Comparison of ENCODE assay signal across 8 cellular contexts in genomic region chr5:157431544-157432200, GRCh38. TPM values are rescaled to one million over a fixed set of nuclear protein-coding genes. Genes with fewer than 3 reads are reported as not detected.
A peak's percentile ranks its signal among the peaks of the same experiment; 100 is the strongest.
DNase-seq lines count a peak whose midpoint lies in the region; ATAC-seq, FAIRE-seq and TF ChIP-seq lines count a peak whose summit lies in the region.

No MANE protein-coding gene starts in this region.

- intact Hi-C loops in Calu3 (cut with micrococcal nuclease; ENCODE audit: unreplicated experiment), result loop anchor here (1.0 to 2.0 kb wide), 4 partner anchors 40 to 287 kb away; no protein-coding TSS in a partner anchor

- TF ChIP-seq CTCF in Calu3 (IDR thresholded peaks at IDR 0.05; ENCODE audit: unreplicated experiment) (peak; percentile 48), chondrocyte (IDR thresholded peaks at IDR 0.05) (peak; percentile 84), liver (IDR thresholded peaks at IDR 0.05; ENCODE audit: low read depth, low read length, missing input control) (peak; percentile 46), upper lobe of left lung (IDR thresholded peaks at IDR 0.05) (peak in 5 of 6 experiments; percentile 27 to 63 (median 60))

- no peak overlapping the region for H3K9ac ChIP-seq in liver (ENCODE audit: low read depth in 1 of 2, low read length in 2 of 2)

- H3K9me3 ChIP-seq in liver (ENCODE audit: control insufficient read depth in 4 of 4, low read length in 3 of 4) (no peaks in the 10 kb centered on the region), upper lobe of left lung (no peaks in the 10 kb centered on the region)

- peak; percentile 72 for FAIRE-seq in RCC 7860 (lab: Jason Lieb, UNC)

- H3K9me3 Mint-ChIP-seq in Calu3 (ENCODE audit: low read depth, unreplicated experiment) (no peaks in the 10 kb centered on the region), chondrocyte (ENCODE audit: low read depth) (peaks cover 7% of the 10 kb centered on the region)

- H3K36me3 Mint-ChIP-seq in Calu3 (ENCODE audit: insufficient read depth, unreplicated experiment) (no peaks in the 10 kb centered on the region), chondrocyte (ENCODE audit: low read depth) (no peaks in the 10 kb centered on the region)

- peak; percentile 92 for TF ChIP-seq RAD21 in liver (IDR thresholded peaks at IDR 0.05)

- TF ChIP-seq EP300 in upper lobe of left lung (IDR thresholded peaks at IDR 0.05), result no peak

- DNase-seq in Calu3 (peak; percentile 52), RCC 7860 (ENCODE audit: low spot score) (peak; percentile 59), chondrocyte (ENCODE audit: low spot score) (no peak), upper lobe of left lung (peak in 1 of 2 donors; percentile 24), DMS153 (lab: John Stamatoyannopoulos, UW) (no peak)

- H3K4me3 Mint-ChIP-seq in Calu3 (ENCODE audit: low read depth, unreplicated experiment), result no peak overlapping the region
- H3K4me3 Mint-ChIP-seq in chondrocyte (ENCODE audit: unreplicated experiment), result no peak overlapping the region

- peak; percentile 53 for ATAC-seq in GM18909 (IDR thresholded peaks at IDR 0.05; ENCODE audit: poor library complexity, unreplicated experiment)
- peak; percentile 61 for ATAC-seq in HG03575 (IDR thresholded peaks at IDR 0.05; ENCODE audit: extremely low read depth, insufficient number of reproducible peaks, low FRiP score, unreplicated experiment)
- peak in 1 of 2 donors; percentile 91 for ATAC-seq in upper lobe of left lung (ENCODE audit: low FRiP score in 2 of 2)

- no TSS peak for BruUV-seq in Calu3 (replicated peaks; lab: Mats Ljungman, UMichigan)

- H3K4me1 Mint-ChIP-seq in Calu3 (ENCODE audit: low read depth, unreplicated experiment) (no peaks in the 10 kb centered on the region), chondrocyte (ENCODE audit: low read depth) (no peaks in the 10 kb centered on the region)

- H3K27me3 Mint-ChIP-seq in Calu3 (ENCODE audit: unreplicated experiment), result peaks cover 3% of the 10 kb centered on the region
- no peaks in the 10 kb centered on the region for H3K27me3 Mint-ChIP-seq in chondrocyte (ENCODE audit: low read depth)

- H3K36me3 ChIP-seq in liver (ENCODE audit: control insufficient read depth in 4 of 4, insufficient read depth in 3 of 4, low read depth in 1 of 4, low read length in 3 of 4), result no peaks in the 10 kb centered on the region
- no peaks in the 10 kb centered on the region for H3K36me3 ChIP-seq in upper lobe of left lung

- whole genome bisulfite sequencing in liver, result 33% methylated on average over 4 of the region's 4 CpGs
- 39 to 46% methylated on average over 4 of the region's 4 CpGs for WGBS in upper lobe of left lung, 2 donors

- H3K4me3 ChIP-seq in liver (ENCODE audit: low read depth in 1 of 3, low read length in 3 of 3), result no peak overlapping the region
- H3K4me3 ChIP-seq in upper lobe of left lung, result no peak overlapping the region

- H3K27ac Mint-ChIP-seq in Calu3 (ENCODE audit: unreplicated experiment) (no peak overlapping the region), chondrocyte (ENCODE audit: unreplicated experiment) (no peak overlapping the region)

- CTCF ChIA-PET in Calu3 (lab: Charles Lee), result interaction anchor here (0.7 to 1.5 kb wide), 10 partner anchors 16 to 508 kb away, joined by 3 to 10 read pairs (median 4); no protein-coding TSS in a partner anchor

- H3K27me3 ChIP-seq in liver (ENCODE audit: control insufficient read depth in 4 of 4, insufficient read depth in 4 of 4, low read length in 3 of 4), result peaks cover 0 to 2% (median 0%) of the 10 kb centered on the region in 4 donors
- no peaks in the 10 kb centered on the region for H3K27me3 ChIP-seq in upper lobe of left lung

- TF ChIP-seq POLR2A in upper lobe of left lung (IDR thresholded peaks at IDR 0.05), result no peak

- H3K27ac ChIP-seq in liver (ENCODE audit: low read depth in 1 of 2, low read length in 2 of 2) (no peak overlapping the region), upper lobe of left lung (no peak overlapping the region)

- H3K4me1 ChIP-seq in liver (ENCODE audit: control insufficient read depth in 4 of 4, insufficient read depth in 4 of 4, low read length in 3 of 4) (no peaks in the 10 kb centered on the region), upper lobe of left lung (no peaks in the 10 kb centered on the region)

TF ChIP-seq in liver, 16 proteins besides CTCF, POLR2A, EP300 and RAD21:
- TF ChIP-seq SP1 (IDR thresholded peaks at IDR 0.05) (no peak), FOXA2 (IDR thresholded peaks at IDR 0.05) (no peak), YY1 (IDR thresholded peaks at IDR 0.05) (no peak), EGR1 (IDR thresholded peaks at IDR 0.05; ENCODE audit: low read depth in 2 of 2) (no peak), JUND (IDR thresholded peaks at IDR 0.05) (no peak), RXRA (IDR thresholded peaks at IDR 0.05) (no peak), ATF3 (IDR thresholded peaks at IDR 0.05) (no peak), TAF1 (conservative IDR thresholded peaks at IDR 0.05) (no peak), NR2F2 (IDR thresholded peaks at IDR 0.05) (no peak), HNF4A (conservative IDR thresholded peaks at IDR 0.05) (no peak), HNF4G (IDR thresholded peaks at IDR 0.05) (no peak), ZBTB33 (IDR thresholded peaks at IDR 0.05) (no peak), GABPA (IDR thresholded peaks at IDR 0.05 in 1 of 2, conservative IDR thresholded peaks at IDR 0.05 in 1 of 2) (no peak), REST (IDR thresholded peaks at IDR 0.05) (no peak), FOXA1 (IDR thresholded peaks at IDR 0.05) (no peak), MAX (IDR thresholded peaks at IDR 0.05) (no peak)

RNA-seq across cellular contexts. Expression of gene NIPAL4, which starts 28.3 kb away (rescaled TPM):
- 2.7 and 3.2 TPM in 2 replicates for total RNA-seq in Calu3 (2022)
- 0.41 to 0.87 TPM (median 0.60 TPM) in 3 replicates for total RNA-seq in chondrocyte
- total RNA-seq in liver, result not detected
- not detected for polyA plus RNA-seq in liver
- under 1 TPM in 2 of 6 donors, not detected in 4; 0.06 to 0.30 TPM for total RNA-seq in upper lobe of left lung

Comparison
In these comparisons a context has a peak if more than half of its experiments do, and no peak if none do; other contexts are left out.
1. DNase-seq: peak in Calu3 (single experiment) and RCC 7860 (single experiment); none in chondrocyte (single experiment) and DMS153 (single experiment).
2. Peak in every context shown above with its lines, with median percentiles within 50 percentile points of each other: CTCF ChIP-seq.